In the genomic region with DNA sequence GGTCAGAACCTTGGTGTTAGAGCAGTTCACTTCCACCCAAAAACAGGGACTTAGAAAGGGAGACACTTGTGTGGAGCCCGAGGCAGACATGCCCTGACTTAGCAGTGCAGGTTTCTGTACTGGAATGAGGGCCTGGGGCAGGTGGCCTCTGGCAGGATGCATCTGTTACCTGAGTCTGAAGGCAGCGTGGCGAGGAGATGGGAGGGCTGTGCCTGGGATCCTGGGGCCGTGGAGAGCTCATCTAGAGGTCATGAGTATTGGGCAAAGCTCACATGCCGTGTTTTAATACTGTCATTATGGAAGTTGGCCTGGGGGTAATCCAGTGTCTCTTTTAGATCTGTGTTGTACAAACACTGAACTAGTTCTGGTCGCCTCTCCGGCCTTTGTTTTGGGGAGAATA, we compare ENCODE assay signal across 14 cellular contexts. TPM values are rescaled to one million over a fixed set of nuclear protein-coding genes. Genes with fewer than 3 reads are reported as not detected.
DNase-seq lines count a peak whose midpoint lies in the region; ATAC-seq and TF ChIP-seq lines count a peak whose summit lies in the region.
"Had no signal": no experiment of that assay in that cellular context is flagged by ENCODE, and none has a peak within 500 bp of the region (broad histone marks: within the 10 kb centered on the region; RNA-seq: fewer than 3 reads in every experiment).

No MANE protein-coding gene starts in this region.

- H3K79me1 ChIP-seq in neuronal stem cell (ENCODE audit: low read depth, low read length): peaks cover 20% of the 10 kb centered on the region

- H3K23ac ChIP-seq in neuronal stem cell (ENCODE audit: low read depth, low read length, poor library complexity): no peak overlapping the region

- no peak overlapping the region for H2AFZ ChIP-seq in neuronal stem cell (ENCODE audit: low read length)

- peak; percentile 16 for DNase-seq in left ventricle myocardium superior
- DNase-seq in Right ventricle myocardium superior: no peak
- no peak for DNase-seq in adrenal gland
- no peak for DNase-seq in mesothelial cell of epicardium (ENCODE audit: low spot score in 2 of 2, unreplicated experiment in 2 of 2)
- no peak for DNase-seq in vagina (ENCODE audit: extremely low spot score in 2 of 2)
- no peak for DNase-seq in neuronal stem cell (ENCODE audit: low spot score)
- no peak for DNase-seq in chondrocyte (ENCODE audit: low spot score)
- DNase-seq: GOT3, KBM-7, MV-4-11, NCI-H1436, NCI-H2029 treated with DMSO at 0.1 percent for 48 hours, NCI-H510A had no signal

- no peak overlapping the region for H2AK5ac ChIP-seq in neuronal stem cell (ENCODE audit: low read depth, low read length)

- H4K91ac ChIP-seq in neuronal stem cell (ENCODE audit: low read depth, low read length, poor library complexity): no peak overlapping the region

- H3K27ac Mint-ChIP-seq in mesothelial cell of epicardium (peak overlapping the region; percentile 47), chondrocyte (ENCODE audit: unreplicated experiment) (no peak overlapping the region)
- H3K27ac Mint-ChIP-seq in stimulated activated memory B cell treated with anti-CD40 and anti-IgM and Interleukin-4, amounts not matched to agents 10 μg/mL and 1 μg/mL and 100 μg/mL, for 72 hours: no peak overlapping the region

- no peak overlapping the region for H2BK12ac ChIP-seq in neuronal stem cell (ENCODE audit: low read length)

- H3K4me1 Mint-ChIP-seq in mesothelial cell of epicardium (peaks cover 38% of the 10 kb centered on the region), chondrocyte (ENCODE audit: low read depth) (peaks cover 36% of the 10 kb centered on the region)
- H3K4me1 Mint-ChIP-seq in stimulated activated memory B cell treated with anti-CD40 and anti-IgM and Interleukin-4, amounts not matched to agents 10 μg/mL and 1 μg/mL and 100 μg/mL, for 72 hours: peaks cover 52% of the 10 kb centered on the region

- no peak overlapping the region for H2BK120ac ChIP-seq in neuronal stem cell (ENCODE audit: low read depth, low read length)

- no peak overlapping the region for H3K4me3 Mint-ChIP-seq in mesothelial cell of epicardium
- no peak overlapping the region for H3K4me3 Mint-ChIP-seq in stimulated activated memory B cell treated with anti-CD40 and anti-IgM and Interleukin-4, amounts not matched to agents 10 μg/mL and 1 μg/mL and 100 μg/mL, for 72 hours
- no peak overlapping the region for H3K4me3 Mint-ChIP-seq in chondrocyte (ENCODE audit: unreplicated experiment)

- H3K27me3 ChIP-seq in adrenal gland (no peaks in the 10 kb centered on the region), vagina (no peaks in the 10 kb centered on the region), neuronal stem cell (ENCODE audit: control insufficient read depth in 3 of 3, insufficient read depth in 3 of 3, low read depth in 1 of 3, low read length in 3 of 3) (no peaks in the 10 kb centered on the region)

- H3K4me1 ChIP-seq in adrenal gland (replicated peaks in 1 of 2) (peaks cover 19 to 46% of the 10 kb centered on the region in 2 donors), vagina (peaks cover 55% of the 10 kb centered on the region), neuronal stem cell (ENCODE audit: control insufficient read depth in 2 of 2, insufficient read depth in 1 of 2, low read depth in 1 of 2, low read length in 2 of 2) (peaks cover 9 to 15% of the 10 kb centered on the region in 2 donors)

- H3K18ac ChIP-seq in neuronal stem cell (ENCODE audit: low read length): no peak overlapping the region

- 78 to 97% (median 88%) methylated on average over 3 to 7 of the region's 7 CpGs for whole genome bisulfite sequencing in adrenal gland, 4 donors
- no CpG with 5 or more reads among the region's 7 CpGs for WGBS in neuronal stem cell (ENCODE audit: extremely low coverage in 2 of 2, insufficient read length in 2 of 2, insufficient replicate concordance in 1 of 2), 2 donors

- no peak overlapping the region for H3K9ac ChIP-seq in neuronal stem cell (ENCODE audit: low read depth, low read length, poor library complexity)

- no peak overlapping the region for H2BK5ac ChIP-seq in neuronal stem cell (ENCODE audit: low read length)

- no peak overlapping the region for H4K8ac ChIP-seq in neuronal stem cell (ENCODE audit: low read depth, low read length)

- TF ChIP-seq CTCF in adrenal gland (IDR thresholded peaks at IDR 0.05): no peak
- TF ChIP-seq CTCF in mesothelial cell of epicardium (IDR thresholded peaks at IDR 0.05; ENCODE audit: unreplicated experiment): no peak
- no peak for TF ChIP-seq CTCF in vagina (IDR thresholded peaks at IDR 0.05)
- no peak for TF ChIP-seq CTCF in chondrocyte (IDR thresholded peaks at IDR 0.05)

- no peak overlapping the region for H3K4ac ChIP-seq in neuronal stem cell (ENCODE audit: low read length)

- H3K4me2 ChIP-seq in neuronal stem cell (ENCODE audit: insufficient read depth, low read length, poor library complexity, severe bottlenecking): no peak overlapping the region

- H3K9me3 Mint-ChIP-seq in mesothelial cell of epicardium: peaks cover 15% of the 10 kb centered on the region
- H3K9me3 Mint-ChIP-seq in stimulated activated memory B cell treated with anti-CD40 and anti-IgM and Interleukin-4, amounts not matched to agents 10 μg/mL and 1 μg/mL and 100 μg/mL, for 72 hours: peaks cover 8% of the 10 kb centered on the region
- peaks cover 7% of the 10 kb centered on the region for H3K9me3 Mint-ChIP-seq in chondrocyte (ENCODE audit: low read depth)

- ATAC-seq in left ventricle myocardium superior (no peak), Right ventricle myocardium superior (ENCODE audit: poor library complexity) (no peak)
- no peak for ATAC-seq in stimulated activated memory B cell treated with anti-CD40 and anti-IgM and Interleukin-4, amounts not matched to agents 10 μg/mL and 1 μg/mL and 100 μg/mL, for 72 hours

- intact Hi-C loops in left ventricle myocardium superior (cut with micrococcal nuclease): no loop called here
- intact Hi-C loops in Right ventricle myocardium superior (cut with DNase I): no loop called here
- intact Hi-C loops in adrenal gland (cut with DNase I): no loop called here
- intact Hi-C loops in vagina (cut with DNase I): no loop called here

- H3K27me3 Mint-ChIP-seq in mesothelial cell of epicardium (ENCODE audit: low read depth): no peaks in the 10 kb centered on the region
- no peaks in the 10 kb centered on the region for H3K27me3 Mint-ChIP-seq in stimulated activated memory B cell treated with anti-CD40 and anti-IgM and Interleukin-4, amounts not matched to agents 10 μg/mL and 1 μg/mL and 100 μg/mL, for 72 hours
- no peaks in the 10 kb centered on the region for H3K27me3 Mint-ChIP-seq in chondrocyte (ENCODE audit: low read depth)

- no peaks in the 10 kb centered on the region for H3K36me3 ChIP-seq in adrenal gland (replicated peaks in 1 of 2)
- H3K36me3 ChIP-seq in vagina: no peaks in the 10 kb centered on the region
- H3K36me3 ChIP-seq in neuronal stem cell (replicated peaks in 1 of 2; ENCODE audit: control insufficient read depth in 2 of 2, insufficient read depth in 2 of 2, low read length in 2 of 2): peaks cover 0 to 13% of the 10 kb centered on the region in 2 donors

- H3K4me3 ChIP-seq in adrenal gland: no peak overlapping the region
- H3K4me3 ChIP-seq in vagina: no peak overlapping the region
- H3K4me3 ChIP-seq in neuronal stem cell (ENCODE audit: low read length in 2 of 2): no peak overlapping the region

- no peak overlapping the region for H2BK15ac ChIP-seq in neuronal stem cell (ENCODE audit: low read length)

- no peak overlapping the region for H3K14ac ChIP-seq in neuronal stem cell (ENCODE audit: low read length)

- TF ChIP-seq POLR2A in adrenal gland (IDR thresholded peaks at IDR 0.05) (no peak), vagina (IDR thresholded peaks at IDR 0.05) (no peak)

- no peaks in the 10 kb centered on the region for H3K9me3 ChIP-seq in adrenal gland (replicated peaks in 1 of 3)
- no peaks in the 10 kb centered on the region for H3K9me3 ChIP-seq in vagina
- peaks cover 0 to 4% of the 10 kb centered on the region in 2 donors for H3K9me3 ChIP-seq in neuronal stem cell (replicated peaks in 1 of 2; ENCODE audit: control insufficient read depth in 2 of 2, insufficient read depth in 1 of 2, low read depth in 1 of 2, low read length in 2 of 2)

- H3K36me3 Mint-ChIP-seq in mesothelial cell of epicardium: peaks cover 17% of the 10 kb centered on the region
- H3K36me3 Mint-ChIP-seq in stimulated activated memory B cell treated with anti-CD40 and anti-IgM and Interleukin-4, amounts not matched to agents 10 μg/mL and 1 μg/mL and 100 μg/mL, for 72 hours: peaks cover 30% of the 10 kb centered on the region
- H3K36me3 Mint-ChIP-seq in chondrocyte (ENCODE audit: low read depth): peaks cover 3% of the 10 kb centered on the region

- H3K27ac ChIP-seq in adrenal gland (peak overlapping the region in 4 of 5 donors; percentile 6 to 84 (median 68)), vagina (peak overlapping the region; percentile 79), neuronal stem cell (replicated peaks; ENCODE audit: low read length) (no peak overlapping the region)

RNA-seq across cellular contexts. Expression of a gene that starts 21.4 kb away (rescaled TPM):
- total RNA-seq in left ventricle myocardium superior (36.4 TPM), Right ventricle myocardium superior (34.6 TPM), adrenal gland (10 to 100 TPM; 30.4 to 65.1 (median 48.5) TPM), mesothelial cell of epicardium (71.6 to 80.5 TPM (median 74.0 TPM) in 3 replicates), vagina (59.7 TPM), chondrocyte (50.7 to 53.2 TPM (median 52.2 TPM) in 3 replicates)
- polyA plus RNA-seq in adrenal gland: 10 to 100 TPM; 11.4 to 46.6 (median 23.5) TPM
- polyA plus RNA-seq in neuronal stem cell (2013, experiment 1 of 2): 17.8 TPM
- polyA plus RNA-seq in neuronal stem cell (2013, experiment 2 of 2): 18.4 TPM
